Comparison of ENCODE assay signal across 13 cellular contexts in the genomic region with DNA sequence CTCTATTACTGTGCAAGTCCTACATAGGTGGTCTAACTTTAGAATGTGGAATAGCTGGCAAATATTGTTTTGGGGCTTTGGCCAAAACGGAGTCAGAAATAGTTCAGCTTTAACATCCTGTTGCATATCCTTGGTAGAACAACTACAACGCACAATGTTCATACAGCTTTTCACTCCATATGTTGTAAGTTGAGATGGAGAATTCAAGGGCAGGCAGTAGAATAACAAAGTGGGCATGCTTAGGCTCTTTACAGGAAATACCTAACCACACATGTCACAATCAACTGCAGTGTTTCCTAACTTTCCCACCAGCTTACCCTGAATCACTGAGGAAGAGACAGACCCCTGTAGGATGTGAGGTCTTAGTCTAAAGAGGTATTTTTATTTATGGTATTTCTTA.
DNase-seq lines count a peak whose midpoint lies in the region; TF ChIP-seq lines count a peak whose summit lies in the region.
"Had no signal": no experiment of that assay in that cellular context is flagged by ENCODE, and none has a peak within 500 bp of the region (broad histone marks: within the 10 kb centered on the region; RNA-seq: fewer than 3 reads in every experiment).

No MANE protein-coding gene starts in this region.

- no peaks in the 10 kb centered on the region for H3K36me3 Mint-ChIP-seq in progenitor cell of endocrine pancreas (ENCODE audit: insufficient read depth)
- H3K36me3 Mint-ChIP-seq: activated naive CD4-positive, alpha-beta T cell treated with anti-CD3 and anti-CD28 coated beads, Interleukin-2, amount 10 ng/mL, durations not matched to agents 7 days and 5 days had no signal

- intact Hi-C loops in left ventricle myocardium inferior (cut with micrococcal nuclease) = no loop called here

- no peak overlapping the region for H3K27ac ChIP-seq in HL-60 (replicated peaks)
- no peak overlapping the region for H3K27ac ChIP-seq in left ventricle myocardium inferior (replicated peaks)

- peaks cover 15% of the 10 kb centered on the region for H3K4me1 Mint-ChIP-seq in progenitor cell of endocrine pancreas (ENCODE audit: low read depth)
- H3K4me1 Mint-ChIP-seq: activated naive CD4-positive, alpha-beta T cell treated with anti-CD3 and anti-CD28 coated beads, Interleukin-2, amount 10 ng/mL, durations not matched to agents 7 days and 5 days had no signal

- DNase-seq in HL-60 (ENCODE audit: low read depth in 1 of 2, low spot score in 1 of 2) = peak; percentile 7 to 22
- DNase-seq in SIG-M5 treated with dmso at 0.1 percent for 504 hours (lab: John Stamatoyannopoulos, UW; ENCODE audit: unreplicated experiment) = peak; percentile 85
- DNase-seq in fibroblast of gingiva (ENCODE audit: low read depth) = peak; percentile 55
- no peak for DNase-seq in left ventricle myocardium inferior
- DNase-seq in progenitor cell of endocrine pancreas (ENCODE audit: low spot score, unreplicated experiment) = no peak
- no peak for DNase-seq in NCI-H2107 (lab: John Stamatoyannopoulos, UW)
- DNase-seq: activated CD4-positive, alpha-beta T cell treated with anti-CD3 and anti-CD28 coated beads for 48 hours; activated naive CD4-positive, alpha-beta T cell treated with anti-CD3 and anti-CD28 coated beads, Interleukin-2, amount 10 ng/mL, durations not matched to agents 7 days and 5 days; kidney; NCI-H1417; nucleus accumbens; RPMI8226 had no signal

- H3K36me3 ChIP-seq in skeletal muscle satellite cell (ENCODE audit: insufficient read depth, low read length) = no peaks in the 10 kb centered on the region
- no peaks in the 10 kb centered on the region for H3K36me3 ChIP-seq in left ventricle myocardium inferior

- no peak overlapping the region for H3K27ac Mint-ChIP-seq in progenitor cell of endocrine pancreas
- H3K27ac Mint-ChIP-seq: activated naive CD4-positive, alpha-beta T cell treated with anti-CD3 and anti-CD28 coated beads, Interleukin-2, amount 10 ng/mL, durations not matched to agents 7 days and 5 days had no signal

- H3K4me3 Mint-ChIP-seq in progenitor cell of endocrine pancreas (ENCODE audit: low read depth) = no peak overlapping the region
- H3K4me3 Mint-ChIP-seq: activated naive CD4-positive, alpha-beta T cell treated with anti-CD3 and anti-CD28 coated beads, Interleukin-2, amount 10 ng/mL, durations not matched to agents 7 days and 5 days had no signal

- H3K27me3 ChIP-seq in HL-60 (ENCODE audit: insufficient read depth, poor library complexity, severe bottlenecking) (no peaks in the 10 kb centered on the region), skeletal muscle satellite cell (ENCODE audit: control insufficient read depth, insufficient read depth, low read length) (no peaks in the 10 kb centered on the region), left ventricle myocardium inferior (ENCODE audit: low read depth) (no peaks in the 10 kb centered on the region)

- TF ChIP-seq CTCF in HL-60 (IDR thresholded peaks at IDR 0.05; ENCODE audit: insufficient read depth, low read length) = no peak
- no peak for TF ChIP-seq CTCF in left ventricle myocardium inferior (IDR thresholded peaks at IDR 0.05; ENCODE audit: borderline replicate concordance)
- no peak for TF ChIP-seq CTCF in progenitor cell of endocrine pancreas (IDR thresholded peaks at IDR 0.05; ENCODE audit: unreplicated experiment)

- H3K9me3 Mint-ChIP-seq in progenitor cell of endocrine pancreas (ENCODE audit: low read depth) = no peaks in the 10 kb centered on the region
- H3K9me3 Mint-ChIP-seq: activated naive CD4-positive, alpha-beta T cell treated with anti-CD3 and anti-CD28 coated beads, Interleukin-2, amount 10 ng/mL, durations not matched to agents 7 days and 5 days had no signal

- H3K9me3 ChIP-seq in skeletal muscle satellite cell (replicated peaks; ENCODE audit: low read length) = no peaks in the 10 kb centered on the region
- no peaks in the 10 kb centered on the region for H3K9me3 ChIP-seq in left ventricle myocardium inferior (replicated peaks)

- peak overlapping the region; percentile 63 for H3K9ac ChIP-seq in skeletal muscle satellite cell (ENCODE audit: low read depth, low read length)

- H3K4me2 ChIP-seq in skeletal muscle satellite cell (ENCODE audit: low read length) = peak overlapping the region; percentile 72

- H3K27me3 Mint-ChIP-seq in progenitor cell of endocrine pancreas = no peaks in the 10 kb centered on the region
- H3K27me3 Mint-ChIP-seq: activated naive CD4-positive, alpha-beta T cell treated with anti-CD3 and anti-CD28 coated beads, Interleukin-2, amount 10 ng/mL, durations not matched to agents 7 days and 5 days had no signal

- H3K4me1 ChIP-seq in skeletal muscle satellite cell (ENCODE audit: control insufficient read depth, insufficient read depth, low read length) = peaks cover 33% of the 10 kb centered on the region
- no peaks in the 10 kb centered on the region for H3K4me1 ChIP-seq in left ventricle myocardium inferior

- H3K4me3 ChIP-seq in HL-60 (replicated peaks; ENCODE audit: insufficient read depth, low read length) (no peak overlapping the region), skeletal muscle satellite cell (ENCODE audit: low read length) (peak overlapping the region; percentile 47), left ventricle myocardium inferior (no peak overlapping the region)

Comparison
In these comparisons a context has a peak if more than half of its experiments do, and no peak if none do; other contexts are left out.
1. DNase-seq: peak in HL-60 (2 of 2), SIG-M5 treated with dmso at 0.1 percent for 504 hours (single experiment) and fibroblast of gingiva (single experiment); none in left ventricle myocardium inferior (single experiment), progenitor cell of endocrine pancreas (single experiment) and NCI-H2107 (single experiment).